11 cellular contexts compared by ENCODE assay signal in genomic region chr22:46084376-46084775, GRCh38.
DNase-seq lines count a peak whose midpoint lies in the region; TF ChIP-seq lines count a peak whose summit lies in the region.
"Had no signal": no experiment of that assay in that cellular context is flagged by ENCODE, and none has a peak within 500 bp of the region (broad histone marks: within the 10 kb centered on the region; RNA-seq: fewer than 3 reads in every experiment).

No MANE protein-coding gene starts in this region.

- H3K4me1 ChIP-seq in adipocyte (ENCODE audit: control insufficient read depth, insufficient read depth, low read length) (peaks cover 55% of the 10 kb centered on the region), rectal smooth muscle tissue (ENCODE audit: control insufficient read depth, insufficient read depth, low read length) (peaks cover 73% of the 10 kb centered on the region), smooth muscle cell (ENCODE audit: low read depth) (no peaks in the 10 kb centered on the region)

- H3K27ac ChIP-seq in rectal smooth muscle tissue (ENCODE audit: low read depth, low read length), result peak overlapping the region; percentile 74
- no peak overlapping the region for H3K27ac ChIP-seq in smooth muscle cell (ENCODE audit: low read depth)
- H3K27ac ChIP-seq: BLaER1 had no signal

- peak overlapping the region; percentile 98 for H3K4me3 ChIP-seq in AG10803 (ENCODE audit: low read length)
- H3K4me3 ChIP-seq in adipocyte (ENCODE audit: low read length), result peak overlapping the region; percentile 100
- peak overlapping the region; percentile 98 for H3K4me3 ChIP-seq in fibroblast of the aortic adventitia (ENCODE audit: low read depth, low read length)
- peak overlapping the region; percentile 42 for H3K4me3 ChIP-seq in rectal smooth muscle tissue (ENCODE audit: low read length)
- no peak overlapping the region for H3K4me3 ChIP-seq in smooth muscle cell
- no peak overlapping the region for H3K4me3 ChIP-seq in H7 (ENCODE audit: insufficient read depth, low read depth, low read length)
- H3K4me3 ChIP-seq: BLaER1 had no signal

- no peak overlapping the region for H3K4me2 ChIP-seq in smooth muscle cell
- H3K4me2 ChIP-seq: BLaER1 had no signal

- no peaks in the 10 kb centered on the region for H3K79me2 ChIP-seq in smooth muscle cell (ENCODE audit: low read depth)

- peaks cover 9% of the 10 kb centered on the region for H4K20me1 ChIP-seq in smooth muscle cell (ENCODE audit: low read depth)

- H3K27me3 Mint-ChIP-seq in osteocyte (ENCODE audit: unreplicated experiment), result no peaks in the 10 kb centered on the region
- H3K27me3 Mint-ChIP-seq in activated CD4-positive, alpha-beta T cell treated with anti-CD3 and anti-CD28 coated beads, Interleukin-2, amount 10 ng/mL, durations not matched to agents 24 days and 14 days, result no peaks in the 10 kb centered on the region
- H3K27me3 Mint-ChIP-seq: naive B cell had no signal

- TF ChIP-seq CTCF in AG10803 (conservative IDR thresholded peaks at IDR 0.05; ENCODE audit: low read length) (no peak; the same call in 1 of the 2 replicates), fibroblast of the aortic adventitia (IDR thresholded peaks at IDR 0.05; ENCODE audit: insufficient read depth, low read length) (no peak), osteocyte (IDR thresholded peaks at IDR 0.05) (no peak), smooth muscle cell (IDR thresholded peaks at IDR 0.05; ENCODE audit: borderline replicate concordance, insufficient read depth, poor library complexity, severe bottlenecking) (no peak)

- H3K27ac Mint-ChIP-seq in osteocyte (ENCODE audit: unreplicated experiment), result no peak overlapping the region
- no peak overlapping the region for H3K27ac Mint-ChIP-seq in activated CD4-positive, alpha-beta T cell treated with anti-CD3 and anti-CD28 coated beads, Interleukin-2, amount 10 ng/mL, durations not matched to agents 24 days and 14 days
- H3K27ac Mint-ChIP-seq: naive B cell had no signal

- H3K36me3 Mint-ChIP-seq in osteocyte (ENCODE audit: unreplicated experiment), result peaks cover 24% of the 10 kb centered on the region
- H3K36me3 Mint-ChIP-seq in activated CD4-positive, alpha-beta T cell treated with anti-CD3 and anti-CD28 coated beads, Interleukin-2, amount 10 ng/mL, durations not matched to agents 24 days and 14 days (ENCODE audit: low read depth), result no peaks in the 10 kb centered on the region
- H3K36me3 Mint-ChIP-seq: naive B cell had no signal

- no peaks in the 10 kb centered on the region for H3F3A ChIP-seq in smooth muscle cell (ENCODE audit: low read depth)

- WGBS in smooth muscle cell (ENCODE audit: low lambda C conversion rate), result over 99% methylated on average over 14 of the region's 14 CpGs

- H3K9me3 Mint-ChIP-seq in osteocyte (ENCODE audit: unreplicated experiment), result no peaks in the 10 kb centered on the region
- no peaks in the 10 kb centered on the region for H3K9me3 Mint-ChIP-seq in activated CD4-positive, alpha-beta T cell treated with anti-CD3 and anti-CD28 coated beads, Interleukin-2, amount 10 ng/mL, durations not matched to agents 24 days and 14 days
- H3K9me3 Mint-ChIP-seq: naive B cell had no signal

- no peak overlapping the region for H2AFZ ChIP-seq in smooth muscle cell (ENCODE audit: low read depth)

- intact Hi-C loops in activated CD4-positive, alpha-beta T cell treated with anti-CD3 and anti-CD28 coated beads, Interleukin-2, amount 10 ng/mL, durations not matched to agents 24 days and 14 days (cut with micrococcal nuclease), result no loop called here

- no peak for DNase-seq in AG10803 (ENCODE audit: low read depth)
- no peak for DNase-seq in adipocyte (ENCODE audit: low read depth)
- no peak for DNase-seq in fibroblast of the aortic adventitia (ENCODE audit: low read depth)
- DNase-seq in osteocyte (ENCODE audit: extremely low spot score, unreplicated experiment), result no peak
- no peak for DNase-seq in smooth muscle cell (lab: John Stamatoyannopoulos, UW; ENCODE audit: unreplicated experiment)
- no peak for DNase-seq in activated CD4-positive, alpha-beta T cell treated with anti-CD3 and anti-CD28 coated beads, Interleukin-2, amount 10 ng/mL, durations not matched to agents 24 days and 14 days
- no peak for DNase-seq in H7
- DNase-seq: activated CD4-positive, alpha-beta T cell treated with anti-CD3 and anti-CD28 coated beads, Interleukin-2, amount 50 U/mL, for 4 hours; naive B cell had no signal

- peaks cover 73% of the 10 kb centered on the region for H3K4me1 Mint-ChIP-seq in osteocyte (ENCODE audit: unreplicated experiment)
- no peaks in the 10 kb centered on the region for H3K4me1 Mint-ChIP-seq in activated CD4-positive, alpha-beta T cell treated with anti-CD3 and anti-CD28 coated beads, Interleukin-2, amount 10 ng/mL, durations not matched to agents 24 days and 14 days

- H3K27me3 ChIP-seq in adipocyte (replicated peaks; ENCODE audit: control insufficient read depth, insufficient read depth, low read length), result no peaks in the 10 kb centered on the region
- no peaks in the 10 kb centered on the region for H3K27me3 ChIP-seq in rectal smooth muscle tissue (ENCODE audit: control insufficient read depth, insufficient read depth, low read length)
- no peaks in the 10 kb centered on the region for H3K27me3 ChIP-seq in smooth muscle cell (ENCODE audit: low read depth)
- H3K27me3 ChIP-seq in H7 (ENCODE audit: control insufficient read depth, insufficient read depth, low read length), result no peaks in the 10 kb centered on the region
- H3K27me3 ChIP-seq: BLaER1 had no signal

- peaks cover 56% of the 10 kb centered on the region for H3K36me3 ChIP-seq in adipocyte (ENCODE audit: control insufficient read depth, insufficient read depth, low read length, severe bottlenecking)
- peaks cover 8% of the 10 kb centered on the region for H3K36me3 ChIP-seq in rectal smooth muscle tissue (ENCODE audit: control insufficient read depth, insufficient read depth, low read length)
- H3K36me3 ChIP-seq in smooth muscle cell (ENCODE audit: low read depth), result no peaks in the 10 kb centered on the region
- no peaks in the 10 kb centered on the region for H3K36me3 ChIP-seq in H7 (replicated peaks; ENCODE audit: control insufficient read depth, insufficient read depth, low read length)

- H3K9ac ChIP-seq in adipocyte (ENCODE audit: low read length), result peak overlapping the region; percentile 100
- H3K9ac ChIP-seq in rectal smooth muscle tissue (ENCODE audit: low read length), result no peak overlapping the region
- no peak overlapping the region for H3K9ac ChIP-seq in smooth muscle cell (ENCODE audit: low read depth)
- H3K9ac ChIP-seq: BLaER1 had no signal

- no peak overlapping the region for H3K4me3 Mint-ChIP-seq in osteocyte (ENCODE audit: unreplicated experiment)
- no peak overlapping the region for H3K4me3 Mint-ChIP-seq in activated CD4-positive, alpha-beta T cell treated with anti-CD3 and anti-CD28 coated beads, Interleukin-2, amount 10 ng/mL, durations not matched to agents 24 days and 14 days
- H3K4me3 Mint-ChIP-seq: naive B cell had no signal

- H3K9me3 ChIP-seq in adipocyte (ENCODE audit: control insufficient read depth, low read length), result no peaks in the 10 kb centered on the region
- no peaks in the 10 kb centered on the region for H3K9me3 ChIP-seq in smooth muscle cell (replicated peaks; ENCODE audit: low read depth)
- H3K9me3 ChIP-seq: BLaER1 had no signal

Comparison
In these comparisons a context has a peak if more than half of its experiments do, and no peak if none do; other contexts are left out.
1. H3K4me3 ChIP-seq: peak in AG10803 (single experiment), adipocyte (single experiment), fibroblast of the aortic adventitia (single experiment) and rectal smooth muscle tissue (single experiment); none in smooth muscle cell (single experiment) and H7 (single experiment).